Comparison of ENCODE assay signal across 26 cellular contexts in genomic region chr4:42914937-42915336, GRCh38. TPM values are rescaled to one million over a fixed set of nuclear protein-coding genes. Genes with fewer than 3 reads are reported as not detected.
"Had no signal": no experiment of that assay in that cellular context is flagged by ENCODE, and none has a peak within 500 bp of the region (broad histone marks: within the 10 kb centered on the region; RNA-seq: fewer than 3 reads in every experiment).

No MANE protein-coding gene starts in this region.

- H2AFZ ChIP-seq: PC-9 had no signal

- H3K27me3 Mint-ChIP-seq: activated CD4-positive, alpha-beta memory T cell treated with anti-CD3 and anti-CD28 coated beads, Interleukin-2, amount 10 ng/mL, durations not matched to agents 7 days and 5 days had no signal

- H3K36me3 Mint-ChIP-seq: activated naive CD4-positive, alpha-beta T cell treated with anti-CD3 and anti-CD28 coated beads, Interleukin-2, amount 50 U/mL, for 24 hours; brain; WTC11 had no signal

- H3K9me3 ChIP-seq: ascending aorta had no signal

- H3K4me3 Mint-ChIP-seq: activated CD4-positive, alpha-beta memory T cell treated with anti-CD3 and anti-CD28 coated beads, Interleukin-2, amount 10 ng/mL, durations not matched to agents 7 days and 5 days; activated naive CD4-positive, alpha-beta T cell treated with anti-CD3 and anti-CD28 coated beads, Interleukin-2, amount 50 U/mL, for 24 hours; T-helper 17 cell; WTC11 had no signal

- H3K27ac Mint-ChIP-seq: activated CD4-positive, alpha-beta memory T cell treated with anti-CD3 and anti-CD28 coated beads, Interleukin-2, amount 10 ng/mL, durations not matched to agents 7 days and 5 days; activated naive CD4-positive, alpha-beta T cell treated with anti-CD3 and anti-CD28 coated beads, Interleukin-2, amount 50 U/mL, for 24 hours; T-helper 17 cell; WTC11 had no signal

- H3K27ac ChIP-seq: ascending aorta, PC-9 had no signal

- H3K4me3 ChIP-seq: ascending aorta, K562, PC-9 had no signal

- DNase-seq: activated CD4-positive, alpha-beta memory T cell treated with anti-CD3 and anti-CD28 coated beads, Interleukin-2, amount 10 ng/mL, durations not matched to agents 7 days and 5 days; activated CD4-positive, alpha-beta T cell treated with anti-CD3 and anti-CD28 coated beads, Interleukin-2, amount 50 U/mL, for 1 hour; activated CD4-positive, CD25-positive, alpha-beta regulatory T cell treated with anti-CD3 and anti-CD28 coated beads, Interleukin-2, amount 50 U/mL, for 72 hours; activated effector memory CD4-positive, alpha-beta T cell treated with Interleukin-2 at 50 U/mL for 16 hours; activated naive CD4-positive, alpha-beta T cell; activated T-cell treated with anti-CD3 and anti-CD28 coated beads for 4 hours; cerebellar nuclear complex; Karpas-422; NCI-H1105 treated with DMSO at 0.1 percent for 48 hours; NCI-H1436 treated with DMSO at 0.1 percent for 48 hours; NCI-H187; NCI-H2081 treated with DMSO at 0.1 percent for 48 hours; NCI-H2171 treated with DMSO at 0.1 percent for 48 hours; NCI-H510A treated with DMSO at 0.1 percent for 48 hours; NCI-H69; PC-9; SIG-M5; T-helper 17 cell; T-helper 9 cell had no signal

- H3K4me1 Mint-ChIP-seq: activated CD4-positive, alpha-beta memory T cell treated with anti-CD3 and anti-CD28 coated beads, Interleukin-2, amount 10 ng/mL, durations not matched to agents 7 days and 5 days; activated naive CD4-positive, alpha-beta T cell treated with anti-CD3 and anti-CD28 coated beads, Interleukin-2, amount 50 U/mL, for 24 hours; T-helper 17 cell; WTC11 had no signal

- H3K36me3 ChIP-seq: ascending aorta had no signal

- H3K27me3 ChIP-seq: ascending aorta had no signal

- H3K4me2 ChIP-seq: PC-9 had no signal

- H3K9me3 Mint-ChIP-seq: activated CD4-positive, alpha-beta memory T cell treated with anti-CD3 and anti-CD28 coated beads, Interleukin-2, amount 10 ng/mL, durations not matched to agents 7 days and 5 days; activated naive CD4-positive, alpha-beta T cell treated with anti-CD3 and anti-CD28 coated beads, Interleukin-2, amount 50 U/mL, for 24 hours had no signal

- ATAC-seq: K562, T-helper 17 cell, WTC11 had no signal

- H3K4me1 ChIP-seq: ascending aorta had no signal

RNA-seq across cellular contexts. Expression of gene GRXCR1, which starts 22.4 kb away (rescaled TPM):
- total RNA-seq: activated CD4-positive, alpha-beta memory T cell treated with anti-CD3 and anti-CD28 coated beads, Interleukin-2, amount 10 ng/mL, durations not matched to agents 7 days and 5 days; activated CD8-positive, alpha-beta memory T cell treated with anti-CD3 and anti-CD28 coated beads for 36 hours; ascending aorta; cardiac septum; K562; PC-9; T-helper 17 cell; WTC11 had no signal
- polyA plus RNA-seq: K562 had no signal
